Comparison of ENCODE assay signal across 1 cellular context in the genomic region with DNA sequence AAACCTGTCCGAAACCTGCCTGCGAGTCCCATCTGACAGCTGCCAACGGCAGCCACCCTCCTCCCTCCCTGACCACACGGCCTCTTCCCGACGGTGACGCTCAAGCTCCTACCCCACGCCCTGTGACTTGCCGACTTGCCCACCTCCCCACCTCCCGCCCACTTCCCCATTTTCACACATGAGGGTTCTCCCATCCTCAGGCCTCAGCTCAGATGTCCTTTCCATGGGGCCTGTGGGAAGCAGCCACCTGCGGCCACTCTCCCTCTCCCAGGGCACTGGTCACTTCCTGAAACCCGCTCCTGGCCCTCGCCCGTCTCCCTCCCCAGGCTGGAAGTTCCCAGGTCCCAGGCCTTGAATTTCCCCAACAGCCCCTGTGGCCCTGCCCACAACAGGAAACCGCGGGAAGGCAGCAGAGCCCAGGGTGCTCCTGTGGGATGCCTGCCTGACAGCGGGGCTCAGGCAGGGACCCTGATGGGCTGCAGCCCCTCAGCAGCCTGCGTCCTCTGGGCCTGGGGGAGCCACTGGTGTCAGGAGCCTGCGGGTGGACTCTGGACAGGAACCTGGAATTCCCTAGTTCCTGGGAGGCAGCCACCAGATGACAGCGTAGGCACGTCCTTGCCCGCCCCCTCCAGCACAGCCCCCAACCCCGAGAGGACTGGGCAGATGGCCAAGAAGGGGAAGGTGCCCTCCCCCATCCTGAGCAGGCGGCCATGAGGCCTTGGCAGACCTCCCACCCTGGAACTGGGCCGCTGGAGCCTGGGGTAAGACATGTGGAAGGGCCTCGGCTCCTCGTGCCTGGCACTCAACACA.
TF ChIP-seq lines count a peak whose summit lies in the region.

No MANE protein-coding gene starts in this region.

TF ChIP-seq in HepG2, 621 proteins besides CTCF, POLR2A, EP300 and RAD21 (continued from another document and continues in another):
- TF ChIP-seq, protein P1, sequence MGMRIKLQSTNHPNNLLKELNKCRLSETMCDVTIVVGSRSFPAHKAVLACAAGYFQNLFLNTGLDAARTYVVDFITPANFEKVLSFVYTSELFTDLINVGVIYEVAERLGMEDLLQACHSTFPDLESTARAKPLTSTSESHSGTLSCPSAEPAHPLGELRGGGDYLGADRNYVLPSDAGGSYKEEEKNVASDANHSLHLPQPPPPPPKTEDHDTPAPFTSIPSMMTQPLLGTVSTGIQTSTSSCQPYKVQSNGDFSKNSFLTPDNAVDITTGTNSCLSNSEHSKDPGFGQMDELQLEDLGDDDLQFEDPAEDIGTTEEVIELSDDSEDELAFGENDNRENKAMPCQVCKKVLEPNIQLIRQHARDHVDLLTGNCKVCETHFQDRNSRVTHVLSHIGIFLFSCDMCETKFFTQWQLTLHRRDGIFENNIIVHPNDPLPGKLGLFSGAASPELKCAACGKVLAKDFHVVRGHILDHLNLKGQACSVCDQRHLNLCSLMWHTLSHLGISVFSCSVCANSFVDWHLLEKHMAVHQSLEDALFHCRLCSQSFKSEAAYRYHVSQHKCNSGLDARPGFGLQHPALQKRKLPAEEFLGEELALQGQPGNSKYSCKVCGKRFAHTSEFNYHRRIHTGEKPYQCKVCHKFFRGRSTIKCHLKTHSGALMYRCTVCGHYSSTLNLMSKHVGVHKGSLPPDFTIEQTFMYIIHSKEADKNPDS (CRISPR knock-in tag; IDR thresholded peaks at IDR 0.05): no peak
- TF ChIP-seq SIN3A (IDR thresholded peaks at IDR 0.05; ENCODE audit: borderline replicate concordance, low read depth, low read length) (no peak), REXO4 (CRISPR knock-in tag; IDR thresholded peaks at IDR 0.05; ENCODE audit: borderline replicate concordance) (no peak), MAFK (conservative IDR thresholded peaks at IDR 0.05 in 1 of 2, IDR thresholded peaks at IDR 0.05 in 1 of 2; ENCODE audit: low read length in 2 of 2) (no peak), FOXJ3 (CRISPR knock-in tag; IDR thresholded peaks at IDR 0.05; ENCODE audit: borderline replicate concordance) (no peak), ZNF891 (CRISPR knock-in tag; IDR thresholded peaks at IDR 0.05) (no peak), ZNF143 (CRISPR knock-in tag; IDR thresholded peaks at IDR 0.05) (no peak), ZFP36L2 (CRISPR knock-in tag; IDR thresholded peaks at IDR 0.05) (no peak), MATR3 (CRISPR knock-in tag; IDR thresholded peaks at IDR 0.05) (no peak), THAP9 (CRISPR knock-in tag; IDR thresholded peaks at IDR 0.05; ENCODE audit: borderline replicate concordance) (no peak), ERF (CRISPR knock-in tag; IDR thresholded peaks at IDR 0.05) (no peak), ZNF337 (CRISPR knock-in tag; IDR thresholded peaks at IDR 0.05; ENCODE audit: borderline replicate concordance, low read depth) (0 out of 2 replicates have a peak, but pooled peaks have one; percentile 26), ZBTB7A (CRISPR knock-in tag; IDR thresholded peaks at IDR 0.05) (peak; percentile 38; the same call in 1 of the 2 replicates), GATAD1 (CRISPR knock-in tag; IDR thresholded peaks at IDR 0.05) (no peak), FOXP1 (IDR thresholded peaks at IDR 0.05) (no peak), FOXP1 (CRISPR knock-in tag; IDR thresholded peaks at IDR 0.05) (no peak), ZNF790 (CRISPR knock-in tag; IDR thresholded peaks at IDR 0.05; ENCODE audit: borderline replicate concordance) (no peak), AKAP8 (CRISPR knock-in tag; IDR thresholded peaks at IDR 0.05) (no peak), ZNF446 (CRISPR knock-in tag; IDR thresholded peaks at IDR 0.05) (no peak), ZNF589 (CRISPR knock-in tag; conservative IDR thresholded peaks at IDR 0.05) (peak; percentile 87; the same call in 1 of the 2 replicates), REPIN1 (CRISPR knock-in tag; IDR thresholded peaks at IDR 0.05; ENCODE audit: borderline replicate concordance, low read depth) (no peak), ZSCAN20 (CRISPR knock-in tag; IDR thresholded peaks at IDR 0.05; ENCODE audit: borderline replicate concordance) (no peak), RBM22 (optimal IDR thresholded peaks at IDR 0.05; ENCODE audit: low read length) (no peak), CHD4 (IDR thresholded peaks at IDR 0.05; ENCODE audit: borderline replicate concordance, low read length) (no peak), NFIC (IDR thresholded peaks at IDR 0.05; ENCODE audit: low read length) (no peak), ZNF574 (CRISPR knock-in tag; IDR thresholded peaks at IDR 0.05) (no peak), HHEX (CRISPR knock-in tag; IDR thresholded peaks at IDR 0.05) (no peak), ZNF607 (CRISPR knock-in tag; IDR thresholded peaks at IDR 0.05; ENCODE audit: borderline replicate concordance) (peak; percentile 68; the same call in 1 of the 2 replicates)
- TF ChIP-seq, protein P2, sequence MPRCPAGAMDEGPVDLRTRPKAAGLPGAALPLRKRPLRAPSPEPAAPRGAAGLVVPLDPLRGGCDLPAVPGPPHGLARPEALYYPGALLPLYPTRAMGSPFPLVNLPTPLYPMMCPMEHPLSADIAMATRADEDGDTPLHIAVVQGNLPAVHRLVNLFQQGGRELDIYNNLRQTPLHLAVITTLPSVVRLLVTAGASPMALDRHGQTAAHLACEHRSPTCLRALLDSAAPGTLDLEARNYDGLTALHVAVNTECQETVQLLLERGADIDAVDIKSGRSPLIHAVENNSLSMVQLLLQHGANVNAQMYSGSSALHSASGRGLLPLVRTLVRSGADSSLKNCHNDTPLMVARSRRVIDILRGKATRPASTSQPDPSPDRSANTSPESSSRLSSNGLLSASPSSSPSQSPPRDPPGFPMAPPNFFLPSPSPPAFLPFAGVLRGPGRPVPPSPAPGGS (CRISPR knock-in tag; IDR thresholded peaks at IDR 0.05): peak; percentile 55; the same call in 1 of the 2 replicates
- TF ChIP-seq, protein P3, sequence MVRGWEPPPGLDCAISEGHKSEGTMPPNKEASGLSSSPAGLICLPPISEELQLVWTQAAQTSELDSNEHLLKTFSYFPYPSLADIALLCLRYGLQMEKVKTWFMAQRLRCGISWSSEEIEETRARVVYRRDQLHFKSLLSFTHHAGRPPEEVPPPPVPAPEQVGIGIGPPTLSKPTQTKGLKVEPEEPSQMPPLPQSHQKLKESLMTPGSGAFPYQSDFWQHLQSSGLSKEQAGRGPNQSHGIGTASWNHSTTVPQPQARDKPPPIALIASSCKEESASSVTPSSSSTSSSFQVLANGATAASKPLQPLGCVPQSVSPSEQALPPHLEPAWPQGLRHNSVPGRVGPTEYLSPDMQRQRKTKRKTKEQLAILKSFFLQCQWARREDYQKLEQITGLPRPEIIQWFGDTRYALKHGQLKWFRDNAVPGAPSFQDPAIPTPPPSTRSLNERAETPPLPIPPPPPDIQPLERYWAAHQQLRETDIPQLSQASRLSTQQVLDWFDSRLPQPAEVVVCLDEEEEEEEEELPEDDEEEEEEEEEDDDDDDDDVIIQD (CRISPR knock-in tag; IDR thresholded peaks at IDR 0.05; ENCODE audit: low read depth): no peak
- TF ChIP-seq, protein P4, sequence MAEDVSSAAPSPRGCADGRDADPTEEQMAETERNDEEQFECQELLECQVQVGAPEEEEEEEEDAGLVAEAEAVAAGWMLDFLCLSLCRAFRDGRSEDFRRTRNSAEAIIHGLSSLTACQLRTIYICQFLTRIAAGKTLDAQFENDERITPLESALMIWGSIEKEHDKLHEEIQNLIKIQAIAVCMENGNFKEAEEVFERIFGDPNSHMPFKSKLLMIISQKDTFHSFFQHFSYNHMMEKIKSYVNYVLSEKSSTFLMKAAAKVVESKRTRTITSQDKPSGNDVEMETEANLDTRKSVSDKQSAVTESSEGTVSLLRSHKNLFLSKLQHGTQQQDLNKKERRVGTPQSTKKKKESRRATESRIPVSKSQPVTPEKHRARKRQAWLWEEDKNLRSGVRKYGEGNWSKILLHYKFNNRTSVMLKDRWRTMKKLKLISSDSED (CRISPR knock-in tag; IDR thresholded peaks at IDR 0.05): no peak
- TF ChIP-seq, protein P5, sequence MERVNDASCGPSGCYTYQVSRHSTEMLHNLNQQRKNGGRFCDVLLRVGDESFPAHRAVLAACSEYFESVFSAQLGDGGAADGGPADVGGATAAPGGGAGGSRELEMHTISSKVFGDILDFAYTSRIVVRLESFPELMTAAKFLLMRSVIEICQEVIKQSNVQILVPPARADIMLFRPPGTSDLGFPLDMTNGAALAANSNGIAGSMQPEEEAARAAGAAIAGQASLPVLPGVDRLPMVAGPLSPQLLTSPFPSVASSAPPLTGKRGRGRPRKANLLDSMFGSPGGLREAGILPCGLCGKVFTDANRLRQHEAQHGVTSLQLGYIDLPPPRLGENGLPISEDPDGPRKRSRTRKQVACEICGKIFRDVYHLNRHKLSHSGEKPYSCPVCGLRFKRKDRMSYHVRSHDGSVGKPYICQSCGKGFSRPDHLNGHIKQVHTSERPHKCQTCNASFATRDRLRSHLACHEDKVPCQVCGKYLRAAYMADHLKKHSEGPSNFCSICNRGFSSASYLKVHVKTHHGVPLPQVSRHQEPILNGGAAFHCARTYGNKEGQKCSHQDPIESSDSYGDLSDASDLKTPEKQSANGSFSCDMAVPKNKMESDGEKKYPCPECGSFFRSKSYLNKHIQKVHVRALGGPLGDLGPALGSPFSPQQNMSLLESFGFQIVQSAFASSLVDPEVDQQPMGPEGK (CRISPR knock-in tag; IDR thresholded peaks at IDR 0.05): peak; percentile 77
- TF ChIP-seq, protein P6, sequence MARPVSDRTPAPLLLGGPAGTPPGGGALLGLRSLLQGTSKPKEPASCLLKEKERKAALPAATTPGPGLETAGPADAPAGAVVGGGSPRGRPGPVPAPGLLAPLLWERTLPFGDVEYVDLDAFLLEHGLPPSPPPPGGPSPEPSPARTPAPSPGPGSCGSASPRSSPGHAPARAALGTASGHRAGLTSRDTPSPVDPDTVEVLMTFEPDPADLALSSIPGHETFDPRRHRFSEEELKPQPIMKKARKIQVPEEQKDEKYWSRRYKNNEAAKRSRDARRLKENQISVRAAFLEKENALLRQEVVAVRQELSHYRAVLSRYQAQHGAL (CRISPR knock-in tag; IDR thresholded peaks at IDR 0.05; ENCODE audit: not compliant biosample characterization): no peak
- TF ChIP-seq, protein P7, sequence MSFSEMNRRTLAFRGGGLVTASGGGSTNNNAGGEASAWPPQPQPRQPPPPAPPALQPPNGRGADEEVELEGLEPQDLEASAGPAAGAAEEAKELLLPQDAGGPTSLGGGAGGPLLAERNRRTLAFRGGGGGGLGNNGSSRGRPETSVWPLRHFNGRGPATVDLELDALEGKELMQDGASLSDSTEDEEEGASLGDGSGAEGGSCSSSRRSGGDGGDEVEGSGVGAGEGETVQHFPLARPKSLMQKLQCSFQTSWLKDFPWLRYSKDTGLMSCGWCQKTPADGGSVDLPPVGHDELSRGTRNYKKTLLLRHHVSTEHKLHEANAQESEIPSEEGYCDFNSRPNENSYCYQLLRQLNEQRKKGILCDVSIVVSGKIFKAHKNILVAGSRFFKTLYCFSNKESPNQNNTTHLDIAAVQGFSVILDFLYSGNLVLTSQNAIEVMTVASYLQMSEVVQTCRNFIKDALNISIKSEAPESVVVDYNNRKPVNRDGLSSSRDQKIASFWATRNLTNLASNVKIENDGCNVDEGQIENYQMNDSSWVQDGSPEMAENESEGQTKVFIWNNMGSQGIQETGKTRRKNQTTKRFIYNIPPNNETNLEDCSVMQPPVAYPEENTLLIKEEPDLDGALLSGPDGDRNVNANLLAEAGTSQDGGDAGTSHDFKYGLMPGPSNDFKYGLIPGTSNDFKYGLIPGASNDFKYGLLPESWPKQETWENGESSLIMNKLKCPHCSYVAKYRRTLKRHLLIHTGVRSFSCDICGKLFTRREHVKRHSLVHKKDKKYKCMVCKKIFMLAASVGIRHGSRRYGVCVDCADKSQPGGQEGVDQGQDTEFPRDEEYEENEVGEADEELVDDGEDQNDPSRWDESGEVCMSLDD (CRISPR knock-in tag; IDR thresholded peaks at IDR 0.05; ENCODE audit: borderline replicate concordance): no peak
